Comparison of ENCODE assay signal across 8 cellular contexts in genomic region chr2:131672471-131673399, GRCh38.
DNase-seq lines count a peak whose midpoint lies in the region; ATAC-seq and TF ChIP-seq lines count a peak whose summit lies in the region.
"Not testable (repeated sequence)": the region's sequence is repeated elsewhere in the genome, so short reads cannot be mapped to it uniquely, and the experiment has no call there.

No MANE protein-coding gene starts in this region.

- not testable (repeated sequence) for H3K27ac ChIP-seq in CD4-positive, alpha-beta memory T cell (ENCODE audit: low read depth, low read length); left lung

- not testable (repeated sequence) for H3K36me3 ChIP-seq in CD4-positive, alpha-beta memory T cell (ENCODE audit: insufficient read depth, low read length); left lung

- TF ChIP-seq CTCF in left lung (IDR thresholded peaks at IDR 0.05) = peak; percentile 56 to 62

- not testable (repeated sequence) for H3K9me3 ChIP-seq in CD4-positive, alpha-beta memory T cell (ENCODE audit: control insufficient read depth in 1 of 2, low read length in 2 of 2); left lung

- H3K4me3 ChIP-seq in CD4-positive, alpha-beta memory T cell (ENCODE audit: low read length in 2 of 2) = peak overlapping the region in 1 of 2 donors; percentile 14
- H3K4me3 ChIP-seq in left lung = not testable (repeated sequence)

- not testable (repeated sequence) for H3K9me3 Mint-ChIP-seq in CD4-positive, alpha-beta memory T cell; activated CD4-positive, alpha-beta T cell treated with anti-CD3 and anti-CD28 coated beads, Interleukin-2, amount 10 ng/mL, durations not matched to agents 7 days and 5 days

- H3K27me3 Mint-ChIP-seq in CD4-positive, alpha-beta memory T cell = peaks cover 11 to 20% of the 10 kb centered on the region in 2 donors
- H3K27me3 Mint-ChIP-seq in activated CD4-positive, alpha-beta T cell treated with anti-CD3 and anti-CD28 coated beads, Interleukin-2, amount 10 ng/mL, durations not matched to agents 7 days and 5 days = peaks cover 35% of the 10 kb centered on the region

- H3K36me3 Mint-ChIP-seq in CD4-positive, alpha-beta memory T cell; activated CD4-positive, alpha-beta T cell treated with anti-CD3 and anti-CD28 coated beads, Interleukin-2, amount 10 ng/mL, durations not matched to agents 7 days and 5 days (ENCODE audit: low read depth): not testable (repeated sequence)

- not testable (repeated sequence) for H3K4me1 Mint-ChIP-seq in CD4-positive, alpha-beta memory T cell
- H3K4me1 Mint-ChIP-seq in activated CD4-positive, alpha-beta T cell treated with anti-CD3 and anti-CD28 coated beads, Interleukin-2, amount 10 ng/mL, durations not matched to agents 7 days and 5 days = peaks cover 14% of the 10 kb centered on the region

- intact Hi-C loops in CD4-positive, alpha-beta memory T cell (cut with micrococcal nuclease) = loop anchor here (1.0 kb wide), 3 partner anchors 180 to 518 kb away; partner anchors contain the start of gene MZT2A
- intact Hi-C loops in left lung (cut with DNase I) = not testable (repeated sequence)

- peak; percentile 57 to 74 (median 67) for DNase-seq in CD4-positive, alpha-beta memory T cell
- DNase-seq in NCI-H345 treated with DMSO at 0.1 percent for 48 hours (lab: John Stamatoyannopoulos, UW; ENCODE audit: unreplicated experiment) = peak; percentile 54
- peak; percentile 62 for DNase-seq in activated CD4-positive, alpha-beta T cell treated with anti-CD3 and anti-CD28 coated beads, Interleukin-2, amount 10 ng/mL, durations not matched to agents 7 days and 5 days
- peak; percentile 55 to 68 for DNase-seq in dermis microvascular lymphatic vessel endothelial cell (ENCODE audit: low read depth in 2 of 2)
- DNase-seq in left lung = peak; percentile 64 to 82
- DNase-seq in stimulated activated CD4-positive, alpha-beta T cell treated with anti-CD3 and anti-CD28 coated beads, Interleukin-2, amount 100 ng/mL, for 4 hours (ENCODE audit: low read depth) = peak; percentile 36

- H3K27ac Mint-ChIP-seq in CD4-positive, alpha-beta memory T cell; activated CD4-positive, alpha-beta T cell treated with anti-CD3 and anti-CD28 coated beads, Interleukin-2, amount 10 ng/mL, durations not matched to agents 7 days and 5 days: not testable (repeated sequence)

- CTCF ChIA-PET in CD4-positive, alpha-beta memory T cell (lab: Charles Lee; ENCODE audit: partially characterized antibody) = interaction anchor here (0.7 to 3.9 kb wide), 17 partner anchors 9 to 578 kb away, joined by 3 to 72 read pairs (median 6); partner anchors contain the start of gene MZT2A
- CTCF ChIA-PET in activated CD4-positive, alpha-beta T cell treated with anti-CD3 and anti-CD28 coated beads, Interleukin-2, amount 10 ng/mL, durations not matched to agents 7 days and 5 days (lab: Charles Lee) = interaction anchor here (0.6 to 2.9 kb wide), 9 partner anchors 9 to 521 kb away, joined by 3 to 11 read pairs (median 4); no protein-coding TSS in a partner anchor

- H3K27me3 ChIP-seq in CD4-positive, alpha-beta memory T cell (ENCODE audit: insufficient read depth, low read length) = peaks cover 12% of the 10 kb centered on the region
- H3K27me3 ChIP-seq in left lung = peaks cover 0 to 58% of the 10 kb centered on the region in 2 donors

- POLR2A ChIA-PET in CD4-positive, alpha-beta memory T cell (lab: Charles Lee; ENCODE audit: partially characterized antibody) = interaction anchor here (1.2 to 2.5 kb wide), 4 partner anchors 10 to 519 kb away, joined by 4 to 16 read pairs (median 5); partner anchors contain the start of gene MZT2A
- POLR2A ChIA-PET in activated CD4-positive, alpha-beta T cell treated with anti-CD3 and anti-CD28 coated beads, Interleukin-2, amount 10 ng/mL, durations not matched to agents 7 days and 5 days (lab: Charles Lee) = not testable (repeated sequence)

- peak overlapping the region; percentile 31 to 78 (median 70) for H3K4me3 Mint-ChIP-seq in CD4-positive, alpha-beta memory T cell
- H3K4me3 Mint-ChIP-seq in activated CD4-positive, alpha-beta T cell treated with anti-CD3 and anti-CD28 coated beads, Interleukin-2, amount 10 ng/mL, durations not matched to agents 7 days and 5 days = peak overlapping the region; percentile 13

- ATAC-seq in GM19463 (IDR thresholded peaks at IDR 0.05; ENCODE audit: unreplicated experiment) = peak; percentile 82
- peak; percentile 91 for ATAC-seq in HG03432 (IDR thresholded peaks at IDR 0.05; ENCODE audit: unreplicated experiment)
- ATAC-seq in left lung = peak; percentile 99

- H3K4me1 ChIP-seq in CD4-positive, alpha-beta memory T cell (ENCODE audit: insufficient read depth, low read length) = peaks cover 17% of the 10 kb centered on the region
- peaks cover 16 to 21% of the 10 kb centered on the region in 2 donors for H3K4me1 ChIP-seq in left lung
